Comparison of ENCODE assay signal across 1 cellular context in the genomic region with DNA sequence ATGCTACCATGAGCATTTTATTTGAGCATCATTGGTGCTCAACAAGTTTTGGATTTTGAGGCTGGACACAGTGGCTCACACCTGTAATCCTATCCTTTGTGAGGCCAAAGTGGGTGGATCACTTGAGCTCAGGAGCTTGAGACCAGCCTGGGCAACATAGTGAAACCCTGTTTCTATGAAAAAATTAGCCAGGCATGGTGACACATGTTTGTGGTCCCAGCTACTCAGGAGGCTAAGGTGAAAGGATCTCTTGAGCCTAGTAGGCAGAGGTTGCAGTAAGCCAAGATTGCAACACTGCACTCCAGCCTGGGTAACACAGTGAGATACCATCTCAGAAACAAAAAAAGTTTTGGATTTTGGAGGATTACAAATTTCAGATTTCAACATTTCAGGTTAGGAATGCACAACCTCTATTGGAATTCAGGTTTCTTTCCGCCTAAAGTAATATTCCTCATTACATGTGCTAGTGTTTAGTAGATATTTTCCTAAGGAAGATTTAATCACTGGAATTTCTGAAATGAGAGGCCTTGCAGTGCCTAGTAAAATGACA.
A peak's percentile ranks its signal among the peaks of the same experiment; 100 is the strongest.
TF ChIP-seq lines count a peak whose summit lies in the region.

No MANE protein-coding gene starts in this region.

TF ChIP-seq in K562, 482 proteins besides CTCF, POLR2A, EP300 and RAD21:
- TF ChIP-seq, protein P1, sequence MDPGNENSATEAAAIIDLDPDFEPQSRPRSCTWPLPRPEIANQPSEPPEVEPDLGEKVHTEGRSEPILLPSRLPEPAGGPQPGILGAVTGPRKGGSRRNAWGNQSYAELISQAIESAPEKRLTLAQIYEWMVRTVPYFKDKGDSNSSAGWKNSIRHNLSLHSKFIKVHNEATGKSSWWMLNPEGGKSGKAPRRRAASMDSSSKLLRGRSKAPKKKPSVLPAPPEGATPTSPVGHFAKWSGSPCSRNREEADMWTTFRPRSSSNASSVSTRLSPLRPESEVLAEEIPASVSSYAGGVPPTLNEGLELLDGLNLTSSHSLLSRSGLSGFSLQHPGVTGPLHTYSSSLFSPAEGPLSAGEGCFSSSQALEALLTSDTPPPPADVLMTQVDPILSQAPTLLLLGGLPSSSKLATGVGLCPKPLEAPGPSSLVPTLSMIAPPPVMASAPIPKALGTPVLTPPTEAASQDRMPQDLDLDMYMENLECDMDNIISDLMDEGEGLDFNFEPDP (CRISPR knock-in tag; IDR thresholded peaks at IDR 0.05), result no peak
- TF ChIP-seq SMARCA4 (IDR thresholded peaks at IDR 0.05) (no peak), CEBPB (tag; IDR thresholded peaks at IDR 0.05) (peak; percentile 63), GABPB1 (CRISPR knock-in tag; IDR thresholded peaks at IDR 0.05) (no peak)
- TF ChIP-seq, protein P2, sequence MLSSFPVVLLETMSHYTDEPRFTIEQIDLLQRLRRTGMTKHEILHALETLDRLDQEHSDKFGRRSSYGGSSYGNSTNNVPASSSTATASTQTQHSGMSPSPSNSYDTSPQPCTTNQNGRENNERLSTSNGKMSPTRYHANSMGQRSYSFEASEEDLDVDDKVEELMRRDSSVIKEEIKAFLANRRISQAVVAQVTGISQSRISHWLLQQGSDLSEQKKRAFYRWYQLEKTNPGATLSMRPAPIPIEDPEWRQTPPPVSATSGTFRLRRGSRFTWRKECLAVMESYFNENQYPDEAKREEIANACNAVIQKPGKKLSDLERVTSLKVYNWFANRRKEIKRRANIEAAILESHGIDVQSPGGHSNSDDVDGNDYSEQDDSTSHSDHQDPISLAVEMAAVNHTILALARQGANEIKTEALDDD (IDR thresholded peaks at IDR 0.05), result no peak
